ENCODE assay signal across 1 cellular context in the genomic region with DNA sequence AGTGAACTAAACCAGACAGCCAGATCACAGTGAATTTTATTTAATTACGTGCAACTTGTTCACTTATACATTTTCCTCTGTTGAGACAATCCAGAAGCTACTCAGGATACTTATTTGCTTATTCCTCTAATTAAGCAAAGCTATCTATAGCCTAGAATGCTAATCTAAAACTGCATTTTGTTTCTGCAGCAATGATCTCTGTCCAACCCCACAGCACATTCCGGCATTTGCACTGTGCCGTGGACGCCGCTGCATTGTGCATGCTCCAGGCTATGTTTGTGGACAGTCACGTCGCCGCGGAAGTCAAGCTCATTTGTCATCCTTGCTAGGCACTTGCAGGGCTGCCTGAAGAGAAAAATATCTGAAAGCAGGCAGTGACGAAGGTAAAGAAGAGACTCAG.
TF ChIP-seq lines count a peak whose summit lies in the region.

No MANE protein-coding gene starts in this region.

TF ChIP-seq in IMR-90, 13 proteins besides CTCF, POLR2A, EP300 and RAD21:
- no peak for TF ChIP-seq MXI1 (IDR thresholded peaks at IDR 0.05; ENCODE audit: borderline replicate concordance, low read depth, low read length)
- TF ChIP-seq MAFK (IDR thresholded peaks at IDR 0.05; ENCODE audit: low read depth, low read length): no peak
- TF ChIP-seq, protein P1, sequence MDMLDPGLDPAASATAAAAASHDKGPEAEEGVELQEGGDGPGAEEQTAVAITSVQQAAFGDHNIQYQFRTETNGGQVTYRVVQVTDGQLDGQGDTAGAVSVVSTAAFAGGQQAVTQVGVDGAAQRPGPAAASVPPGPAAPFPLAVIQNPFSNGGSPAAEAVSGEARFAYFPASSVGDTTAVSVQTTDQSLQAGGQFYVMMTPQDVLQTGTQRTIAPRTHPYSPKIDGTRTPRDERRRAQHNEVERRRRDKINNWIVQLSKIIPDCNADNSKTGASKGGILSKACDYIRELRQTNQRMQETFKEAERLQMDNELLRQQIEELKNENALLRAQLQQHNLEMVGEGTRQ (IDR thresholded peaks at IDR 0.05; ENCODE audit: low read depth, low read length): no peak
- TF ChIP-seq RCOR1 (IDR thresholded peaks at IDR 0.05; ENCODE audit: insufficient replicate concordance, low read length): no peak
- TF ChIP-seq RFX5 (IDR thresholded peaks at IDR 0.05; ENCODE audit: low read depth, low read length): no peak
- TF ChIP-seq CHD1 (IDR thresholded peaks at IDR 0.05; ENCODE audit: low read depth, low read length): no peak
